In genomic region chr17:63543822-63544420, GRCh38 we compare ENCODE assay signal across 24 cellular contexts. TPM values are rescaled to one million over a fixed set of nuclear protein-coding genes. Genes with fewer than 3 reads are reported as not detected.
"Had no signal": no experiment of that assay in that cellular context is flagged by ENCODE, and none has a peak within 500 bp of the region (broad histone marks: within the 10 kb centered on the region; RNA-seq: fewer than 3 reads in every experiment).

No MANE protein-coding gene starts in this region.

- H3K9me3 Mint-ChIP-seq: activated naive CD8-positive, alpha-beta T cell treated with anti-CD3 and anti-CD28 coated beads for 36 hours; nephron progenitor cell; T-cell had no signal

- H3K36me3 Mint-ChIP-seq: activated naive CD8-positive, alpha-beta T cell treated with anti-CD3 and anti-CD28 coated beads for 36 hours; immature natural killer cell; T-cell had no signal

- H3K36me3 ChIP-seq: colonic mucosa, sigmoid colon, spleen, stomach, thoracic aorta had no signal

- H3K9me3 ChIP-seq: body of pancreas, colonic mucosa, sigmoid colon, spleen, stomach, thoracic aorta had no signal

- H3K27me3 ChIP-seq: body of pancreas had no signal

- H3K4me1 ChIP-seq: colonic mucosa, foreskin keratinocyte had no signal

- H3K27ac Mint-ChIP-seq: activated naive CD8-positive, alpha-beta T cell treated with anti-CD3 and anti-CD28 coated beads for 36 hours; immature natural killer cell; nephron progenitor cell; T-cell had no signal

- H3K27ac ChIP-seq: body of pancreas, colonic mucosa, foreskin keratinocyte, sigmoid colon, spleen, stomach, thoracic aorta had no signal

- ATAC-seq: activated CD4-positive, CD25-positive, alpha-beta regulatory T cell treated with anti-CD3 and anti-CD28 coated beads, Interleukin-2, amount 50 U/mL, for 24 hours; foreskin keratinocyte; T-cell had no signal

- H3K4me3 ChIP-seq: body of pancreas, colonic mucosa, sigmoid colon, spleen, thoracic aorta had no signal

- H3K4me3 Mint-ChIP-seq: activated naive CD8-positive, alpha-beta T cell treated with anti-CD3 and anti-CD28 coated beads for 36 hours; immature natural killer cell; nephron progenitor cell; T-cell had no signal

- DNase-seq: activated CD4-positive, alpha-beta T cell treated with anti-CD3 and anti-CD28 coated beads, Interleukin-2, amount 50 U/mL, for 4 hours; activated gamma-delta T cell treated with Interleukin-2 at 50 U/mL for 16 hours; activated naive CD8-positive, alpha-beta T cell treated with anti-CD3 and anti-CD28 coated beads for 36 hours; activated T-cell treated with anti-CD3 and anti-CD28 coated beads, Interleukin-2, amount 50 U/mL, for 48 hours; amygdala; caudate nucleus; effector CD4-positive, alpha-beta T cell; foreskin keratinocyte; glutamatergic neuron; immature natural killer cell; mesendoderm; nephron progenitor cell; sigmoid colon; spleen; T-cell; T-helper 9 cell had no signal

- H3K4me1 Mint-ChIP-seq: activated naive CD8-positive, alpha-beta T cell treated with anti-CD3 and anti-CD28 coated beads for 36 hours; immature natural killer cell had no signal

RNA-seq across cellular contexts. Expression of gene KCNH6, which starts 20.8 kb away (rescaled TPM):
- total RNA-seq: activated naive CD8-positive, alpha-beta T cell treated with anti-CD3 and anti-CD28 coated beads for 36 hours; foreskin keratinocyte; omental fat pad; pulmonary artery endothelial cell; sigmoid colon; spleen; T-cell; thoracic aorta; urinary bladder had no signal
